In the genomic region with DNA sequence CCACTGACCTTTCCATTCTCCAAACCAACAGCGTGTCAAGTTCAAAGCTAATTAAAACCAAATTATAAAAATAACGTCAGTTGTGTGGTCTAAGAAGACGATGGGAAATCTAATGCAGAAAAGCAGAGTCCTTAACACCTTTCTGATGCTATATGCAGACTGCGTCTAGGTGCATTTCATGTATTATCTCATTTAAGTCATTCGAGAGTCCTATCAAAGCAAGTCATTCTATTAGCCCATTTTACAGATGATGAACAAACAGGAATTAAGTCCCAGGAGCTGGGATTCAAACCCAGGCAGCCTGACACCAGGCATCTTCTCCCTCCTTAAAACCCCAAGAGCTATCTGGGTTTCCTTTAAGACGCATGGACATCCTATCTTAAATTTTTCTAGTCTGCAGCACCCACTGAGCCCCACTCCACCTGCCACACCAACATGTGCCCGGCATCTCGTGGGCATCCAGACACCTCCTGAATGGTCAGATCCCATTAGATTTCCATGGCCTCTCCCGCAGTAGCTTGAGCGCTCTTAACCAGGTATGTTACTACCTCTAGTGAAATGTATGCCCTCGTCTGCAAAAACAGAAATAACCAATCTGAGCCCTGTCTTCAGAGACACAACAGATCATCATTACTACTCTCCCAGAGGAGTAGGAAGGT, we compare ENCODE assay signal across 21 cellular contexts.
DNase-seq lines count a peak whose midpoint lies in the region; ATAC-seq and TF ChIP-seq lines count a peak whose summit lies in the region.
"Had no signal": no experiment of that assay in that cellular context is flagged by ENCODE, and none has a peak within 500 bp of the region (broad histone marks: within the 10 kb centered on the region; RNA-seq: fewer than 3 reads in every experiment).

No MANE protein-coding gene starts in this region.

- intact Hi-C loops in CD14-positive monocyte (cut with micrococcal nuclease) (loop anchor here (5.0 to 10.0 kb wide), 4 partner anchors 112 to 728 kb away; partner anchors contain the start of gene ZFHX3 (in 1 of the 2)), lower lobe of right lung (cut with DNase I) (no loop called here), gastrocnemius medialis (cut with DNase I; ENCODE audit: low total_unique reads) (loop anchor here (10.0 kb wide), 1 partner anchor 262 kb away; no protein-coding TSS in a partner anchor)

- TF ChIP-seq CTCF in CD14-positive monocyte (IDR thresholded peaks at IDR 0.05), result no peak
- TF ChIP-seq CTCF in HFFc6 (IDR thresholded peaks at IDR 0.05), result no peak
- no peak for TF ChIP-seq CTCF in lower lobe of right lung (IDR thresholded peaks at IDR 0.05)
- TF ChIP-seq CTCF in gastrocnemius medialis (IDR thresholded peaks at IDR 0.05 in 4 of 5, conservative IDR thresholded peaks at IDR 0.05 in 1 of 5), result no peak
- TF ChIP-seq CTCF in osteoblast (IDR thresholded peaks at IDR 0.05; ENCODE audit: extremely low read depth, low read depth, low read length), result no peak

- H3K4me1 ChIP-seq in lower lobe of right lung, result peaks cover 55% of the 10 kb centered on the region
- peaks cover 56 to 64% of the 10 kb centered on the region in 2 donors for H3K4me1 ChIP-seq in gastrocnemius medialis
- peaks cover 28% of the 10 kb centered on the region for H3K4me1 ChIP-seq in osteoblast (ENCODE audit: insufficient read depth, low read length)
- H3K4me1 ChIP-seq: foreskin keratinocyte had no signal

- peaks cover 19 to 34% of the 10 kb centered on the region in 2 donors for H3K36me3 Mint-ChIP-seq in CD14-positive monocyte
- H3K36me3 Mint-ChIP-seq in HFFc6 (ENCODE audit: low read depth), result peaks cover 16% of the 10 kb centered on the region
- H3K36me3 Mint-ChIP-seq in activated T-cell treated with anti-CD3 and anti-CD28 coated beads, Interleukin-2, amount 50 U/mL, for 24 hours (ENCODE audit: low read depth), result no peaks in the 10 kb centered on the region
- H3K36me3 Mint-ChIP-seq: CD4-positive, CD25-positive, alpha-beta regulatory T cell had no signal

- H3K4me1 Mint-ChIP-seq in CD14-positive monocyte, result peaks cover 62% of the 10 kb centered on the region
- H3K4me1 Mint-ChIP-seq in HFFc6 (ENCODE audit: low read depth), result peaks cover 66% of the 10 kb centered on the region
- no peaks in the 10 kb centered on the region for H3K4me1 Mint-ChIP-seq in activated T-cell treated with anti-CD3 and anti-CD28 coated beads, Interleukin-2, amount 50 U/mL, for 24 hours (ENCODE audit: low read depth)
- H3K4me1 Mint-ChIP-seq: CD4-positive, CD25-positive, alpha-beta regulatory T cell had no signal

- H3K4me2 ChIP-seq in osteoblast (ENCODE audit: insufficient read depth, low read length), result no peak overlapping the region

- H3K4me3 ChIP-seq in lower lobe of right lung (no peak overlapping the region), gastrocnemius medialis (no peak overlapping the region), osteoblast (ENCODE audit: insufficient read depth, low read length) (no peak overlapping the region)
- H3K4me3 ChIP-seq: HAP-1, hepatocyte had no signal

- H3K27ac ChIP-seq in lower lobe of right lung, result peak overlapping the region; percentile 76
- peak overlapping the region; percentile 42 to 67 (median 67) for H3K27ac ChIP-seq in gastrocnemius medialis
- H3K27ac ChIP-seq in osteoblast (ENCODE audit: low read depth, low read length), result no peak overlapping the region
- H3K27ac ChIP-seq: foreskin keratinocyte had no signal

- peaks cover 37% of the 10 kb centered on the region for H4K20me1 ChIP-seq in osteoblast (ENCODE audit: insufficient read depth, low read length)

- no peak overlapping the region for H2AFZ ChIP-seq in osteoblast (ENCODE audit: low read length)
- H2AFZ ChIP-seq: hepatocyte had no signal

- H3K27me3 Mint-ChIP-seq in CD14-positive monocyte (ENCODE audit: low read depth in 3 of 3) (peaks cover 0 to 2% (median 0%) of the 10 kb centered on the region in 3 donors), HFFc6 (ENCODE audit: insufficient read depth) (no peaks in the 10 kb centered on the region; the same call in none of the 2 replicates)
- peaks cover 3% of the 10 kb centered on the region for H3K27me3 Mint-ChIP-seq in activated T-cell treated with anti-CD3 and anti-CD28 coated beads, Interleukin-2, amount 50 U/mL, for 24 hours
- H3K27me3 Mint-ChIP-seq: IgD-negative memory B cell had no signal

- H3K79me2 ChIP-seq in osteoblast (ENCODE audit: insufficient read depth, low read length), result peaks cover 78% of the 10 kb centered on the region

- ATAC-seq in lower lobe of right lung, result no peak
- no peak for ATAC-seq in gastrocnemius medialis
- ATAC-seq in HG02678 (IDR thresholded peaks at IDR 0.05; ENCODE audit: unreplicated experiment), result no peak
- ATAC-seq: foreskin keratinocyte had no signal

- in situ Hi-C loops in gastrocnemius medialis (cut with MboI; ENCODE audit: low sequenced_read_pairs in 4 of 4), result no loop called here

- H3K9me3 Mint-ChIP-seq in CD14-positive monocyte (no peaks in the 10 kb centered on the region), HFFc6 (no peaks in the 10 kb centered on the region)
- no peaks in the 10 kb centered on the region for H3K9me3 Mint-ChIP-seq in activated T-cell treated with anti-CD3 and anti-CD28 coated beads, Interleukin-2, amount 50 U/mL, for 24 hours

- H3K36me3 ChIP-seq in lower lobe of right lung (no peaks in the 10 kb centered on the region), gastrocnemius medialis (no peaks in the 10 kb centered on the region), osteoblast (ENCODE audit: insufficient read depth, low read length) (no peaks in the 10 kb centered on the region)
- H3K36me3 ChIP-seq: HAP-1, thoracic aorta had no signal

- DNase-seq in CD14-positive monocyte (ENCODE audit: low spot score) (no peak), HFFc6 (no peak), lower lobe of right lung (no peak), gastrocnemius medialis (no peak), osteoblast (ENCODE audit: insufficient read length, low spot score, missing footprints) (no peak)
- DNase-seq in activated T-cell treated with anti-CD3 and anti-CD28 coated beads, Interleukin-2, amount 50 U/mL, for 24 hours, result no peak
- DNase-seq: activated CD4-positive, alpha-beta T cell treated with anti-CD3 and anti-CD28 coated beads, Interleukin-2, amount 50 U/mL, for 4 hours; activated CD8-positive, alpha-beta memory T cell treated with anti-CD3 and anti-CD28 coated beads, Interleukin-2, amount 50 U/mL, for 48 hours; CD4-positive, CD25-positive, alpha-beta regulatory T cell; effector CD8-positive, alpha-beta T cell; foreskin keratinocyte; NCI-H1105 treated with DMSO at 0.1 percent for 48 hours; NCI-H2029 treated with DMSO at 0.1 percent for 48 hours; NCI-H2227 treated with DMSO at 0.1 percent for 48 hours; stimulated activated CD4-positive, alpha-beta T cell treated with anti-CD3 and anti-CD28 coated beads, Interleukin-4, amount 100 ng/mL, for 24 hours; stimulated activated naive CD4-positive, alpha-beta T cell treated with Interleukin-2 at 50 U/mL for 16 hours had no signal

- H3K27ac Mint-ChIP-seq in CD14-positive monocyte (peak overlapping the region; percentile 96 to 100 (median 99)), HFFc6 (peak overlapping the region; percentile 73)
- H3K27ac Mint-ChIP-seq in activated T-cell treated with anti-CD3 and anti-CD28 coated beads, Interleukin-2, amount 50 U/mL, for 24 hours, result no peak overlapping the region

- H3K9me3 ChIP-seq in lower lobe of right lung, result no peaks in the 10 kb centered on the region
- H3K9me3 ChIP-seq in gastrocnemius medialis, result no peaks in the 10 kb centered on the region
- H3K9me3 ChIP-seq in osteoblast (ENCODE audit: low read depth, low read length), result no peaks in the 10 kb centered on the region
- H3K9me3 ChIP-seq: HAP-1, thoracic aorta had no signal

- H3K4me3 Mint-ChIP-seq in CD14-positive monocyte (peak overlapping the region in 1 of 2 donors; percentile 69), HFFc6 (0 out of 2 replicates have a peak overlapping the region, but pooled peaks have one; percentile 30)
- no peak overlapping the region for H3K4me3 Mint-ChIP-seq in activated T-cell treated with anti-CD3 and anti-CD28 coated beads, Interleukin-2, amount 50 U/mL, for 24 hours
- H3K4me3 Mint-ChIP-seq: CD4-positive, CD25-positive, alpha-beta regulatory T cell had no signal

- no peaks in the 10 kb centered on the region for H3K27me3 ChIP-seq in lower lobe of right lung (ENCODE audit: low read depth)
- no peaks in the 10 kb centered on the region for H3K27me3 ChIP-seq in gastrocnemius medialis
- no peaks in the 10 kb centered on the region for H3K27me3 ChIP-seq in osteoblast (ENCODE audit: insufficient read depth, low read length)
- H3K27me3 ChIP-seq: hepatocyte had no signal

- no peak for TF ChIP-seq POLR2A in gastrocnemius medialis (IDR thresholded peaks at IDR 0.05)
